In genomic region chr17:7407483-7408231, GRCh38 we compare ENCODE assay signal across 13 cellular contexts. TPM values are rescaled to one million over a fixed set of nuclear protein-coding genes. Genes with fewer than 3 reads are reported as not detected.
A peak's percentile ranks its signal among the peaks of the same experiment; 100 is the strongest.
DNase-seq lines count a peak whose midpoint lies in the region; TF ChIP-seq lines count a peak whose summit lies in the region.
"Had no signal": no experiment of that assay in that cellular context is flagged by ENCODE, and none has a peak within 500 bp of the region (broad histone marks: within the 10 kb centered on the region; RNA-seq: fewer than 3 reads in every experiment).

NLGN2 (plus strand) TSS chr17:7407845; CDS start chr17:7408256, 411 bp downstream.

- no peak within 1 kb of the TSS for H3K4ac ChIP-seq in neuronal stem cell (ENCODE audit: low read length)

- H2BK12ac ChIP-seq in neuronal stem cell (ENCODE audit: low read length), result no peak within 1 kb of the TSS

- H3K9ac ChIP-seq in HUES6 (ENCODE audit: low read length), result peak within 1 kb of the TSS; percentile 51
- H3K9ac ChIP-seq in neuronal stem cell (ENCODE audit: low read depth, low read length, poor library complexity), result no peak within 1 kb of the TSS

- no peak within 1 kb of the TSS for H2BK15ac ChIP-seq in neuronal stem cell (ENCODE audit: low read length)

- no peak for TF ChIP-seq POLR2A in Peyer's patch (IDR thresholded peaks at IDR 0.05)

- no peak within 1 kb of the TSS for H2BK120ac ChIP-seq in neuronal stem cell (ENCODE audit: low read depth, low read length)

- peak within 1 kb of the TSS; percentile 34 to 71 for H3K4me3 Mint-ChIP-seq in CD14-positive monocyte

- H3K9me3 ChIP-seq in HUES6 (ENCODE audit: control insufficient read depth, insufficient read depth, low read depth, low read length) (no peaks in the 10 kb centered on the region), ectodermal cell (ENCODE audit: control insufficient read depth, low read length) (no peaks in the 10 kb centered on the region), neuronal stem cell (replicated peaks in 1 of 2; ENCODE audit: control insufficient read depth in 2 of 2, insufficient read depth in 1 of 2, low read depth in 1 of 2, low read length in 2 of 2) (peaks cover 0 to 2% of the 10 kb centered on the region in 2 donors), Peyer's patch (no peaks in the 10 kb centered on the region)

- H3K27ac ChIP-seq in HUES6 (ENCODE audit: low read depth, low read length), result no peak within 1 kb of the TSS
- no peak within 1 kb of the TSS for H3K27ac ChIP-seq in ectodermal cell (ENCODE audit: insufficient read depth, low read depth, low read length, poor library complexity, severe bottlenecking)
- H3K27ac ChIP-seq in neuronal stem cell (replicated peaks; ENCODE audit: low read length), result no peak within 1 kb of the TSS
- no peak within 1 kb of the TSS for H3K27ac ChIP-seq in Peyer's patch
- H3K27ac ChIP-seq: epithelial cell of prostate, SK-N-MC had no signal

- H4K91ac ChIP-seq in neuronal stem cell (ENCODE audit: low read depth, low read length, poor library complexity), result no peak within 1 kb of the TSS

- H3K4me3 ChIP-seq in HUES6 (ENCODE audit: low read depth, low read length), result peak within 1 kb of the TSS; percentile 48
- H3K4me3 ChIP-seq in ectodermal cell (ENCODE audit: insufficient read depth, low read depth, low read length), result peak within 1 kb of the TSS; percentile 16
- H3K4me3 ChIP-seq in neuronal stem cell (ENCODE audit: low read length in 2 of 2), result peak within 1 kb of the TSS in 1 of 2 donors; percentile 30
- H3K4me3 ChIP-seq in Peyer's patch, result peak within 1 kb of the TSS in 1 of 4 donors; percentile 14

- peak within 1 kb of the TSS; percentile 92 for H3K4me2 ChIP-seq in neuronal stem cell (ENCODE audit: insufficient read depth, low read length, poor library complexity, severe bottlenecking)

- intact Hi-C loops in CD14-positive monocyte (cut with micrococcal nuclease), result loop anchor here in 1 of 2 donors (10.0 kb wide), 1 partner anchor 193 kb away; the partner anchor contains the start of genes ACADVL and DLG4

- TF ChIP-seq CTCF in CD14-positive monocyte (IDR thresholded peaks at IDR 0.05) (no peak), Peyer's patch (IDR thresholded peaks at IDR 0.05) (no peak)

- H2AK5ac ChIP-seq in neuronal stem cell (ENCODE audit: low read depth, low read length), result peak within 1 kb of the TSS; percentile 71

- peak within 1 kb of the TSS in 1 of 7 donors; percentile 84 for H3K27ac Mint-ChIP-seq in CD14-positive monocyte

- H4K8ac ChIP-seq in neuronal stem cell (ENCODE audit: low read depth, low read length), result peak within 1 kb of the TSS; percentile 4

- peaks cover 36 to 49% (median 46%) of the 10 kb centered on the region in 3 donors for H3K27me3 Mint-ChIP-seq in CD14-positive monocyte (ENCODE audit: low read depth in 3 of 3)

- H3K23ac ChIP-seq in neuronal stem cell (ENCODE audit: low read depth, low read length, poor library complexity), result peak within 1 kb of the TSS; percentile 80

- no peak within 1 kb of the TSS for H2AFZ ChIP-seq in neuronal stem cell (ENCODE audit: low read length)

- peaks cover 18% of the 10 kb centered on the region for H3K79me1 ChIP-seq in neuronal stem cell (ENCODE audit: low read depth, low read length)

- WGBS in ectodermal cell, 2 experiments, result 62 to 63% methylated on average over 7 to 9 of the region's 11 CpGs
- WGBS in neuronal stem cell (ENCODE audit: extremely low coverage in 2 of 2, insufficient read length in 2 of 2, insufficient replicate concordance in 1 of 2), 2 donors, result no CpG with 5 or more reads among the region's 11 CpGs

- H3K36me3 Mint-ChIP-seq in CD14-positive monocyte, result peaks cover 0 to 5% of the 10 kb centered on the region in 2 donors
- H3K36me3 Mint-ChIP-seq: naive B cell had no signal

- peaks cover 20% of the 10 kb centered on the region for H3K4me1 Mint-ChIP-seq in CD14-positive monocyte

- H3K36me3 ChIP-seq in HUES6 (ENCODE audit: control insufficient read depth, insufficient read depth, low read length), result peaks cover 27% of the 10 kb centered on the region
- H3K36me3 ChIP-seq in ectodermal cell (ENCODE audit: control insufficient read depth, insufficient read depth, low read length), result peaks cover 24% of the 10 kb centered on the region
- peaks cover 31 to 50% of the 10 kb centered on the region in 2 donors for H3K36me3 ChIP-seq in neuronal stem cell (replicated peaks in 1 of 2; ENCODE audit: control insufficient read depth in 2 of 2, insufficient read depth in 2 of 2, low read length in 2 of 2)
- no peaks in the 10 kb centered on the region for H3K36me3 ChIP-seq in Peyer's patch

- peaks cover 0 to 8% (median 3%) of the 10 kb centered on the region in 7 donors for H3K9me3 Mint-ChIP-seq in CD14-positive monocyte
- H3K9me3 Mint-ChIP-seq: naive B cell had no signal

- H3K4me1 ChIP-seq in HUES6 (ENCODE audit: control insufficient read depth, insufficient read depth, low read length) (peaks cover 21% of the 10 kb centered on the region), ectodermal cell (ENCODE audit: control insufficient read depth, insufficient read depth, low read length) (peaks cover 19% of the 10 kb centered on the region), neuronal stem cell (ENCODE audit: control insufficient read depth in 2 of 2, insufficient read depth in 1 of 2, low read depth in 1 of 2, low read length in 2 of 2) (peaks cover 13 to 22% of the 10 kb centered on the region in 2 donors), Peyer's patch (peaks cover 0 to 7% (median 5%) of the 10 kb centered on the region in 4 donors)

- no peak within 1 kb of the TSS for H2BK5ac ChIP-seq in neuronal stem cell (ENCODE audit: low read length)

- H3K14ac ChIP-seq in neuronal stem cell (ENCODE audit: low read length), result no peak within 1 kb of the TSS

- H3K27me3 ChIP-seq in HUES6 (ENCODE audit: control insufficient read depth, insufficient read depth, low read length), result peaks cover 4% of the 10 kb centered on the region; the same call in 1 of the 2 replicates
- no peaks in the 10 kb centered on the region for H3K27me3 ChIP-seq in ectodermal cell (ENCODE audit: control insufficient read depth, insufficient read depth, low read length, poor library complexity, severe bottlenecking)
- H3K27me3 ChIP-seq in neuronal stem cell (ENCODE audit: control insufficient read depth in 3 of 3, insufficient read depth in 3 of 3, low read depth in 1 of 3, low read length in 3 of 3), result no peaks in the 10 kb centered on the region
- H3K27me3 ChIP-seq in Peyer's patch, result no peaks in the 10 kb centered on the region

- no peak within 1 kb of the TSS for H3K18ac ChIP-seq in neuronal stem cell (ENCODE audit: low read length)

- no peak for DNase-seq in CD14-positive monocyte (ENCODE audit: low spot score)
- DNase-seq in neuronal stem cell (ENCODE audit: low spot score), result no peak
- no peak for DNase-seq in stimulated activated CD4-positive, alpha-beta T cell treated with anti-CD3 and anti-CD28 coated beads, Interleukin-4, amount 100 ng/mL, for 1 hour
- DNase-seq in Peyer's patch, result no peak
- no peak for DNase-seq in activated effector memory CD4-positive, alpha-beta T cell treated with anti-CD3 and anti-CD28 coated beads, Interleukin-2, amount 50 U/mL, for 16 hours
- DNase-seq in CD1c-positive myeloid dendritic cell (ENCODE audit: extremely low spot score), result no peak
- DNase-seq: naive B cell, NCI-H1092 treated with DMSO at 0.1 percent for 48 hours, NCI-H748 treated with DMSO at 0.1 percent for 48 hours had no signal

RNA-seq across cellular contexts. Expression of gene NLGN2, which starts in this region (rescaled TPM):
- polyA plus RNA-seq in CD14-positive monocyte, result not detected
- polyA plus RNA-seq in ectodermal cell (2013, experiment 1 of 4), result 117 TPM
- 124 TPM for polyA plus RNA-seq in ectodermal cell (2013, experiment 2 of 4)
- polyA plus RNA-seq in ectodermal cell (2013, experiment 3 of 4), result 90.3 TPM
- 101 TPM for polyA plus RNA-seq in ectodermal cell (2013, experiment 4 of 4)
- polyA plus RNA-seq in neuronal stem cell (2013, experiment 1 of 2), result 60.8 TPM
- polyA plus RNA-seq in neuronal stem cell (2013, experiment 2 of 2), result 59.8 TPM
- total RNA-seq in Peyer's patch, result 1 to 10 TPM in 3 of 4 donors, under 1 TPM in 1; 0.88 to 9.9 (median 5.8) TPM
